Comparison of ENCODE assay signal across 8 cellular contexts in genomic region chr1:10032590-10033358, GRCh38. TPM values are rescaled to one million over a fixed set of nuclear protein-coding genes. Genes with fewer than 3 reads are reported as not detected.
DNase-seq lines count a peak whose midpoint lies in the region; ATAC-seq, FAIRE-seq and TF ChIP-seq lines count a peak whose summit lies in the region.

Gene UBE4B (plus strand): TSS chr1:10032958. CDS start chr1:10033671, 713 bp downstream.

- POLR2A ChIA-PET in T-cell (lab: Charles Lee), result no interaction called here

- CTCF ChIA-PET in T-cell (lab: Charles Lee), result interaction anchor here in 1 of 2 donors (0.5 to 0.9 kb wide), 2 partner anchors 83 to 338 kb away, joined by 3 to 7 read pairs; no protein-coding TSS in a partner anchor

- H3K9me3 Mint-ChIP-seq in T-cell, result no peaks in the 10 kb centered on the region

- H3K27me3 ChIP-seq in heart left ventricle, result no peaks in the 10 kb centered on the region
- no peaks in the 10 kb centered on the region for H3K27me3 ChIP-seq in upper lobe of left lung

- TF ChIP-seq POLR2A in GM12892 (IDR thresholded peaks at IDR 0.05; ENCODE audit: low read depth, low read length) (no peak), heart left ventricle (IDR thresholded peaks at IDR 0.05) (peak in 1 of 2 donors; percentile 34), upper lobe of left lung (IDR thresholded peaks at IDR 0.05) (peak in 2 of 4 donors; percentile 38 to 64)

- H3K36me3 ChIP-seq in heart left ventricle, result peaks cover 0 to 18% (median 15%) of the 10 kb centered on the region in 9 donors
- H3K36me3 ChIP-seq in upper lobe of left lung, result peaks cover 0 to 18% (median 7%) of the 10 kb centered on the region in 4 donors

- ATAC-seq in HG02852 (IDR thresholded peaks at IDR 0.05; ENCODE audit: unreplicated experiment), result peak; percentile 92
- ATAC-seq in T-cell (replicated peaks in 1 of 4), result peak; percentile 91 to 96 (median 95)
- peak; percentile 99 to 100 (median 99) for ATAC-seq in heart left ventricle
- ATAC-seq in upper lobe of left lung (ENCODE audit: low FRiP score in 2 of 2), result peak; percentile 100

- no peaks in the 10 kb centered on the region for H3K36me3 Mint-ChIP-seq in T-cell

- peak; percentile 73 to 95 (median 90) for TF ChIP-seq CTCF in heart left ventricle (IDR thresholded peaks at IDR 0.05)
- TF ChIP-seq CTCF in upper lobe of left lung (IDR thresholded peaks at IDR 0.05), result peak; percentile 61 to 97 (median 94)

- H3K4me1 Mint-ChIP-seq in T-cell, result peaks cover 24 to 28% (median 24%) of the 10 kb centered on the region in 3 donors

- H3K27me3 Mint-ChIP-seq in T-cell, result no peaks in the 10 kb centered on the region

- DNase-seq in GM12892 (ENCODE audit: insufficient read length), result peak; percentile 97
- DNase-seq in NCI-H1436 treated with DMSO at 0.1 percent for 48 hours (lab: John Stamatoyannopoulos, UW), result peak; percentile 87
- DNase-seq in T-cell, result peak; percentile 96 to 100 (median 99)
- peak; percentile 97 to 99 (median 98) for DNase-seq in heart left ventricle
- peak; percentile 96 to 100 (median 98) for DNase-seq in posterior cingulate gyrus
- DNase-seq in upper lobe of left lung, result peak; percentile 99 to 100

- intact Hi-C loops in heart left ventricle (cut with DNase I) (loop anchor here in 9 of 10 donors (1.0 to 10.0 kb wide), 12 partner anchors 75 to 158 kb away; partner anchors contain the start of genes LZIC (in 3 of the 9) and NMNAT1 (in 3 of the 9)), posterior cingulate gyrus (cut with DNase I) (loop anchor here (5.0 to 10.0 kb wide), 5 partner anchors 75 to 402 kb away; partner anchors contain the start of gene CENPS)

- no peaks in the 10 kb centered on the region for H3K9me3 ChIP-seq in heart left ventricle
- H3K9me3 ChIP-seq in upper lobe of left lung, result no peaks in the 10 kb centered on the region

- peak; percentile 99 for FAIRE-seq in GM12892 (lab: Jason Lieb, UNC)

- H3K27ac ChIP-seq in adipose tissue (ENCODE audit: low read depth, low read length) (peak within 1 kb of the TSS; percentile 72), heart left ventricle (peak within 1 kb of the TSS; percentile 65 to 99 (median 95)), upper lobe of left lung (peak within 1 kb of the TSS; percentile 92 to 98 (median 94))

- 0 to 1% (median 0%) methylated on average over 50 to 73 of the region's 73 CpGs for WGBS in adipose tissue, 3 donors
- WGBS in heart left ventricle, 4 donors, result 0% methylated on average over 10 to 73 of the region's 73 CpGs
- WGBS in upper lobe of left lung, 2 donors, result 0% methylated on average over 24 to 34 of the region's 73 CpGs

- no peak for TF ChIP-seq EP300 in upper lobe of left lung (IDR thresholded peaks at IDR 0.05)

- H3K4me3 ChIP-seq in heart left ventricle (peak within 1 kb of the TSS; percentile 73 to 100 (median 90)), upper lobe of left lung (peak within 1 kb of the TSS; percentile 75 to 95 (median 89))

- peak within 1 kb of the TSS; percentile 95 to 97 for H3K27ac Mint-ChIP-seq in T-cell

- H3K4me3 Mint-ChIP-seq in T-cell, result peak within 1 kb of the TSS; percentile 94 to 95 (median 95)

- peaks cover 0 to 38% (median 19%) of the 10 kb centered on the region in 12 donors for H3K4me1 ChIP-seq in heart left ventricle
- H3K4me1 ChIP-seq in upper lobe of left lung, result peaks cover 20 to 36% (median 22%) of the 10 kb centered on the region in 4 donors

RNA-seq across cellular contexts. Expression of gene UBE4B, which starts in this region (rescaled TPM):
- polyA plus RNA-seq in GM12892 (2012; ENCODE audit: missing spikeins), result 18.7 TPM
- 10 to 100 TPM; 37.5 to 43.1 (median 41.9) TPM for total RNA-seq in T-cell
- 10 to 100 TPM; 21.0 to 27.9 (median 27.3) TPM for polyA plus RNA-seq in adipose tissue
- total RNA-seq in heart left ventricle, result 100 to 1,000 TPM in 1 of 9 donors, 10 to 100 TPM in 8; 50.4 to 132 (median 68.2) TPM
- polyA plus RNA-seq in heart left ventricle, result 10 to 100 TPM; 18.5 to 32.3 TPM
- 10 to 100 TPM; 24.5 to 83.8 (median 42.8) TPM for total RNA-seq in upper lobe of left lung

Comparison
In these comparisons a context has a peak if more than half of its experiments do, and no peak if none do; other contexts are left out.
1. Peak in every context shown above with its lines: DNase-seq, ATAC-seq, H3K4me3 ChIP-seq and H3K27ac ChIP-seq.